In the genomic region with DNA sequence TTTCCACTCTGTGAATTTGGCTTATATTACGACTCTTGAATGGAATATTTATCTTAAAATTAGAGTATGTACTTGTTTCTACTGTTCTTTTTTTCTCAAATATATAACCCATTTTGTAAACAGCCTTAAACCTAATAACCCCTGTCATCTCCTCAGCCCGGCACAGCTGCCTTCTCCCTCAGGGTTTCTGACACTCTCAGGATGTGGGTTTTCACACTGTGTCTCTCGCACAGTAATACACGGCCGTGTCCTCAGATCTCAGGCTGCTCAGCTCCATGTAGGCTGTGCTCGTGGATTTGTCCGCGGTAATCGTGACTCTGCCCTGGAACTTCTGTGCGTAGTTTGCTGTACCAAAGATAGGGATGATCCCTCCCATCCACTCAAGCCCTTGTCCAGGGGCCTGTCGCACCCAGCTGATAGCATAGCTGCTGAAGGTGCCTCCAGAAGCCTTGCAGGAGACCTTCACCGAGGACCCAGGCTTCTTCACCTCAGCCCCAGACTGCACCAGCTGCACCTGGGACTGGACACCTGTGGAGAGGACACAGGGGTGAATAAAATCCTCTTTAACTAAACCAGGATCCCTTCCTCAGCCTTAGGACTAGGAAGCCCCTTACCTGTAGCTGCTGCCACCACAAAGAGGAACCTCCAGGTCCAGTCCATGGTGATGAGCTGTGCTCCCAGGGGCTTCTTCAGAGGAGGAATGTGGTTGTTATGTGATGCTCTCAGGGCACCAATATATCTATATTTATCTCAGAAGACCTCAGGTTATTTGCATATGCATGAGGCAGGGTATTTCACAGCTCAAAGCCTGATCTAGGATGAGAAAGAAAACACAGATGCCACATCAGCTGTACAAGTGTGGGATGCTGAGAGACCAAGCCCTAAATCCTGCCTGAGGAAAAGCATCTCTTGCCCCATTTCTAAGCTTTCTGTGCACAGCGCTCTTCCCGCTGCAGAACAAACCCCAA, we compare ENCODE assay signal across 7 cellular contexts.
DNase-seq lines count a peak whose midpoint lies in the region; ATAC-seq lines count a peak whose summit lies in the region.
"Not testable (repeated sequence)": the region's sequence is repeated elsewhere in the genome, so short reads cannot be mapped to it uniquely, and the experiment has no call there.

No MANE protein-coding gene starts in this region.

- H3K27me3 Mint-ChIP-seq in T-helper 17 cell; immature natural killer cell (ENCODE audit: low read depth in 3 of 3): not testable (repeated sequence)

- H3K4me1 Mint-ChIP-seq in T-helper 17 cell: peaks cover 18% of the 10 kb centered on the region
- H3K4me1 Mint-ChIP-seq in immature natural killer cell: peaks cover 17 to 27% of the 10 kb centered on the region in 2 donors

- H3K4me3 Mint-ChIP-seq in T-helper 17 cell (peak overlapping the region; percentile 3), immature natural killer cell (peak overlapping the region in 3 of 5 donors; percentile 57 to 71 (median 58))

- ATAC-seq in GM18511 (IDR thresholded peaks at IDR 0.05; ENCODE audit: unreplicated experiment) (peak; percentile 62), GM19351 (IDR thresholded peaks at IDR 0.05; ENCODE audit: unreplicated experiment) (peak; percentile 62), HG02610 (IDR thresholded peaks at IDR 0.05; ENCODE audit: unreplicated experiment) (peak; percentile 85), HG03432 (IDR thresholded peaks at IDR 0.05; ENCODE audit: unreplicated experiment) (peak; percentile 62), T-helper 17 cell (peak; percentile 76)

- H3K9me3 Mint-ChIP-seq in immature natural killer cell: not testable (repeated sequence)

- not testable (repeated sequence) for H3K9me3 ChIP-seq in T-helper 17 cell (ENCODE audit: control insufficient read depth, low read length, poor library complexity, severe bottlenecking)

- not testable (repeated sequence) for DNase-seq in T-helper 17 cell
- DNase-seq in activated T-helper 1 cell treated with Interleukin-2 at 50 U/mL for 16 hours (ENCODE audit: low read depth) (peak; percentile 25), immature natural killer cell (peak in 1 of 3 donors; percentile 33)

- H3K27ac Mint-ChIP-seq in T-helper 17 cell: not testable (repeated sequence)
- peak overlapping the region in 4 of 6 donors; percentile 49 to 67 (median 56) for H3K27ac Mint-ChIP-seq in immature natural killer cell

- H3K36me3 Mint-ChIP-seq in T-helper 17 cell (ENCODE audit: low read depth); immature natural killer cell: not testable (repeated sequence)
